1 cellular context compared by ENCODE assay signal in the genomic region with DNA sequence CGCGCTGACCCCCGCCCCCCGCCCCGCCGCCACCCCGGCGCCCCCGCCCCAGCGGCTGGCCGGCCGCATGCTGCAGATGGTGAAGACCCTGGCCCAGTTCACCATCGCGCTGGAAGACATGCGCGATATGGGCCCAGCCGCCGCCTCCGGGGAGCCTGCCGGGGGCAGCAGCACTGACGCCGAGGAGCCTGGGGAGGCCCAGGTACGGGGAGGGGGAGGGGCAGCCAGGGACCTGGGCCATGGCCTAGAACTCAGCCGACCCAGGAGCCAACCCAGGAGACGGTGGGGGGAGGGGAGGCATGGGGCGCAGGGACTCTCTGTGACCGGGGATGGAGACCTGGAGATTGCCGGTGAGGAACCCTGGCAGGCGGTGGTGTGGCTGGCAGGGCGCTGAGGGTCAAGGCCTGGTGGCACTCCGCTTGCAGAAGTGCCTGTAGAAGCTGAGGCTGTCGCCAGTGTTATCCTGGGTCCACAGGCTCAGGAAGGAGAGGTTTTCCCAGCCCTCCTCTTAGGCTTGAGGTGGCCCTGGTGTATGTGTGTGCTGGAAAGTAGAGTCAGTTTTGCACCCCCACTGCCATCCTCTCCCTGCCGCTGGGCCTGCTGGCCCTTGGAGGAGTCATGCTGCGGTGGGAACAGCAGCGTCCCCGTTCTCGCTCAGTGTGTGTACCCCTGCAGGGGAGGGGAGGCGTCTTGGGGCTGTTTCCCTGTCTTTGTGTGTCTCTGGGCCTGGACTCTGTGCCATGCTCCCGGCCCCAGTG.
A peak's percentile ranks its signal among the peaks of the same experiment; 100 is the strongest.
TF ChIP-seq lines count a peak whose summit lies in the region.

No MANE protein-coding gene starts in this region.

TF ChIP-seq in H1, 55 proteins besides CTCF, POLR2A, EP300 and RAD21:
- TF ChIP-seq, protein P1, sequence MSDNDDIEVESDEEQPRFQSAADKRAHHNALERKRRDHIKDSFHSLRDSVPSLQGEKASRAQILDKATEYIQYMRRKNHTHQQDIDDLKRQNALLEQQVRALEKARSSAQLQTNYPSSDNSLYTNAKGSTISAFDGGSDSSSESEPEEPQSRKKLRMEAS (IDR thresholded peaks at IDR 0.05) = 0 out of 2 replicates have a peak, but pooled peaks have one; percentile 4
- TF ChIP-seq KDM4A (IDR thresholded peaks at IDR 0.05; ENCODE audit: low read depth, low read length, severe bottlenecking) = peak; percentile 14
- TF ChIP-seq ASH2L (IDR thresholded peaks at IDR 0.05; ENCODE audit: low read length) = peak; percentile 52
- no peak for TF ChIP-seq SRF (IDR thresholded peaks at IDR 0.05; ENCODE audit: low read depth, low read length)
- peak; percentile 28 for TF ChIP-seq EZH2 (IDR thresholded peaks at IDR 0.05; ENCODE audit: low read depth, low read length, severe bottlenecking)
- TF ChIP-seq HDAC2 (IDR thresholded peaks at IDR 0.05; ENCODE audit: borderline replicate concordance in 1 of 2, low read depth in 2 of 2, low read length in 2 of 2) = no peak
